In genomic region chr7:148871030-148871429, GRCh38 we compare ENCODE assay signal across 1 cellular context.
TF ChIP-seq lines count a peak whose summit lies in the region.

No MANE protein-coding gene starts in this region.

TF ChIP-seq in HepG2, 621 proteins besides CTCF, POLR2A, EP300 and RAD21 (continued from another document):
- TF ChIP-seq CSRNP1 (CRISPR knock-in tag; IDR thresholded peaks at IDR 0.05), result no peak
- no peak for TF ChIP-seq ZNF891 (CRISPR knock-in tag; IDR thresholded peaks at IDR 0.05)
- no peak for TF ChIP-seq HDAC2 (CRISPR knock-in tag; IDR thresholded peaks at IDR 0.05)
- TF ChIP-seq CSRNP2 (CRISPR knock-in tag; conservative IDR thresholded peaks at IDR 0.05; ENCODE audit: low read depth), result no peak
- peak; percentile 94 for TF ChIP-seq ZNF7 (CRISPR knock-in tag; IDR thresholded peaks at IDR 0.05)
- no peak for TF ChIP-seq TGIF2 (CRISPR knock-in tag; IDR thresholded peaks at IDR 0.05)
- no peak for TF ChIP-seq PBX2 (CRISPR knock-in tag; IDR thresholded peaks at IDR 0.05)
